ENCODE assay signal across 8 cellular contexts in genomic region chr12:124927325-124928094, GRCh38. TPM values are rescaled to one million over a fixed set of nuclear protein-coding genes. Genes with fewer than 3 reads are reported as not detected.
A peak's percentile ranks its signal among the peaks of the same experiment; 100 is the strongest.
DNase-seq lines count a peak whose midpoint lies in the region; ATAC-seq and TF ChIP-seq lines count a peak whose summit lies in the region.

No MANE protein-coding gene starts in this region.

- peaks cover 8% of the 10 kb centered on the region for H3K36me3 Mint-ChIP-seq in GM23338 (ENCODE audit: low read depth)
- peaks cover 10% of the 10 kb centered on the region for H3K36me3 Mint-ChIP-seq in type B pancreatic cell

- TF ChIP-seq CTCF in GM23338 (conservative IDR thresholded peaks at IDR 0.05; ENCODE audit: low read depth in 2 of 2): no peak
- TF ChIP-seq CTCF in MM.1S (IDR thresholded peaks at IDR 0.05; ENCODE audit: low read length): no peak
- TF ChIP-seq CTCF in parathyroid adenoma (IDR thresholded peaks at IDR 0.05): no peak
- TF ChIP-seq CTCF in type B pancreatic cell (conservative IDR thresholded peaks at IDR 0.05): no peak

- peak; percentile 87 for DNase-seq in COLO829 (ENCODE audit: low spot score)
- peak; percentile 92 for DNase-seq in GM23338 (ENCODE audit: low spot score)
- DNase-seq in MM.1S: peak; percentile 75
- peak; percentile 89 for DNase-seq in activated T-helper 9 cell treated with anti-CD3 and anti-CD28 coated beads, Interleukin-2, amount 50 U/mL, for 16 hours (ENCODE audit: low read depth)
- DNase-seq in globus pallidus (ENCODE audit: low spot score): peak; percentile 90
- DNase-seq in type B pancreatic cell (ENCODE audit: extremely low spot score, unreplicated experiment): peak; percentile 94
- no peak for DNase-seq in NCI-H526 (lab: John Stamatoyannopoulos, UW)

- peak; percentile 80 for ATAC-seq in GM23338

- H3K9ac ChIP-seq in MM.1S (ENCODE audit: low read length) (peak overlapping the region; percentile 79), parathyroid adenoma (no peak overlapping the region)

- H3K9me2 ChIP-seq in GM23338 (ENCODE audit: insufficient read depth): no peaks in the 10 kb centered on the region
- H3K9me2 ChIP-seq in MM.1S (replicated peaks; ENCODE audit: insufficient read depth, low read length): no peaks in the 10 kb centered on the region

- H3K4me3 ChIP-seq in GM23338: peak overlapping the region; percentile 74
- peak overlapping the region; percentile 78 for H3K4me3 ChIP-seq in MM.1S (ENCODE audit: low read length)
- H3K4me3 ChIP-seq in parathyroid adenoma (ENCODE audit: low read depth, low read length): peak overlapping the region; percentile 81

- H3K27ac Mint-ChIP-seq in GM23338: peak overlapping the region; percentile 86
- peak overlapping the region; percentile 99 for H3K27ac Mint-ChIP-seq in type B pancreatic cell

- H3K4me3 Mint-ChIP-seq in GM23338 (peak overlapping the region; percentile 89), type B pancreatic cell (peak overlapping the region; percentile 98)

- H3K79me2 ChIP-seq in GM23338 (replicated peaks; ENCODE audit: insufficient read depth) (no peaks in the 10 kb centered on the region), MM.1S (ENCODE audit: low read length) (no peaks in the 10 kb centered on the region), parathyroid adenoma (peaks cover 4% of the 10 kb centered on the region)

- H3K4me2 ChIP-seq in GM23338 (peak overlapping the region; percentile 76), MM.1S (ENCODE audit: low read depth, low read length) (peak overlapping the region; percentile 67), parathyroid adenoma (ENCODE audit: low read length) (peak overlapping the region; percentile 66)

- peak overlapping the region; percentile 63; the same call in 1 of the 2 replicates for H3K27ac ChIP-seq in GM23338 (ENCODE audit: low read depth)
- peak overlapping the region; percentile 70; the same call in 1 of the 2 replicates for H3K27ac ChIP-seq in MM.1S (ENCODE audit: low read length)
- H3K27ac ChIP-seq in parathyroid adenoma: peak overlapping the region; percentile 91

- H3K9me3 Mint-ChIP-seq in GM23338: peaks cover 9% of the 10 kb centered on the region; the same call in 2 of the 3 replicates
- H3K9me3 Mint-ChIP-seq in type B pancreatic cell: peaks cover 4% of the 10 kb centered on the region

- peak overlapping the region; percentile 93 for H2AFZ ChIP-seq in GM23338
- H2AFZ ChIP-seq in MM.1S (ENCODE audit: low read length): peak overlapping the region; percentile 77
- peak overlapping the region; percentile 91 for H2AFZ ChIP-seq in parathyroid adenoma

- H3K4me1 ChIP-seq in GM23338 (ENCODE audit: insufficient read depth) (peaks cover 5% of the 10 kb centered on the region), MM.1S (ENCODE audit: low read length) (peaks cover 3% of the 10 kb centered on the region; the same call in 1 of the 2 replicates), parathyroid adenoma (peaks cover 3% of the 10 kb centered on the region)

- H3F3A ChIP-seq in GM23338 (replicated peaks; ENCODE audit: low read depth): peaks cover 7% of the 10 kb centered on the region; the same call in 1 of the 2 replicates
- H3F3A ChIP-seq in MM.1S (ENCODE audit: insufficient read depth, low read length): no peaks in the 10 kb centered on the region

- H3K9me3 ChIP-seq in MM.1S (replicated peaks; ENCODE audit: insufficient read depth, low read length) (no peaks in the 10 kb centered on the region), parathyroid adenoma (ENCODE audit: control insufficient read depth, low read length) (no peaks in the 10 kb centered on the region)

- H3K36me3 ChIP-seq in GM23338 (ENCODE audit: insufficient read depth) (no peaks in the 10 kb centered on the region), MM.1S (replicated peaks; ENCODE audit: insufficient read depth, low read length) (no peaks in the 10 kb centered on the region), parathyroid adenoma (ENCODE audit: control insufficient read depth, insufficient read depth, low read length) (no peaks in the 10 kb centered on the region)

- peaks cover 40% of the 10 kb centered on the region for H3K27me3 Mint-ChIP-seq in GM23338 (ENCODE audit: insufficient read depth, low read depth, poor library complexity)
- peaks cover 12% of the 10 kb centered on the region for H3K27me3 Mint-ChIP-seq in type B pancreatic cell

- H4K20me1 ChIP-seq in GM23338 (replicated peaks; ENCODE audit: insufficient read depth) (no peaks in the 10 kb centered on the region), MM.1S (ENCODE audit: insufficient read depth, low read length) (no peaks in the 10 kb centered on the region)

- H3K27me3 ChIP-seq in GM23338 (ENCODE audit: insufficient read depth) (no peaks in the 10 kb centered on the region), MM.1S (replicated peaks; ENCODE audit: insufficient read depth, low read length) (no peaks in the 10 kb centered on the region), parathyroid adenoma (ENCODE audit: control insufficient read depth, insufficient read depth, low read length) (no peaks in the 10 kb centered on the region)

- H3K4me1 Mint-ChIP-seq in GM23338 (peaks cover 15% of the 10 kb centered on the region), type B pancreatic cell (ENCODE audit: unreplicated experiment) (peaks cover 22% of the 10 kb centered on the region)

TF ChIP-seq in GM23338, 12 proteins besides CTCF, POLR2A, EP300 and RAD21:
- TF ChIP-seq POLR2AphosphoS5 (IDR thresholded peaks at IDR 0.05; ENCODE audit: low read depth) (no peak), ZNF114 (CRISPR knock-in tag; IDR thresholded peaks at IDR 0.05) (no peak), REST (IDR thresholded peaks at IDR 0.05; ENCODE audit: unreplicated experiment) (no peak), NANOG (IDR thresholded peaks at IDR 0.05; ENCODE audit: borderline replicate concordance) (no peak), ZNF331 (CRISPR knock-in tag; IDR thresholded peaks at IDR 0.05; ENCODE audit: low read depth) (no peak), CREB1 (CRISPR knock-in tag; IDR thresholded peaks at IDR 0.05; ENCODE audit: low read depth) (peak; percentile 67)

RNA-seq across cellular contexts. Expression of gene UBC, which starts 13.1 kb away (rescaled TPM):
- 665 and 754 TPM in 2 replicates for total RNA-seq in GM23338 (2014; rRNA removed; shearing (Covaris generic))
- 511 and 519 TPM in 2 replicates for polyA plus RNA-seq in GM23338 (2016; fragmentation: Nextera tagmentation; extraction: Ambion mirVana)
- 761 and 1,411 TPM in 2 replicates for total RNA-seq in type B pancreatic cell (ENCODE audit: low replicate concordance)

Comparison
In these comparisons a context has a peak if more than half of its experiments do, and no peak if none do; other contexts are left out.
1. DNase-seq: peak in COLO829 (single experiment), GM23338 (single experiment), MM.1S (single experiment), activated T-helper 9 cell treated with anti-CD3 and anti-CD28 coated beads, Interleukin-2, amount 50 U/mL, for 16 hours (single experiment), globus pallidus (single experiment) and type B pancreatic cell (single experiment); none in NCI-H526 (0 of 2).
2. Peak in every context shown above with its lines, with median percentiles within 50 percentile points of each other: H2AFZ ChIP-seq, H3K27ac ChIP-seq, H3K4me2 ChIP-seq and H3K4me3 ChIP-seq.